ENCODE assay signal across 9 cellular contexts in genomic region chr20:48266571-48266970, GRCh38.
"Had no signal": no experiment of that assay in that cellular context is flagged by ENCODE, and none has a peak within 500 bp of the region (broad histone marks: within the 10 kb centered on the region; RNA-seq: fewer than 3 reads in every experiment).

No MANE protein-coding gene starts in this region.

- H3K36me3 ChIP-seq: HAP-1 had no signal

- H3K4me1 ChIP-seq: HAP-1 had no signal

- H3K4me3 ChIP-seq: GM23248, HAP-1 had no signal

- H3K4me3 Mint-ChIP-seq: HFFc6, IgD-negative memory B cell had no signal

- H3K27ac Mint-ChIP-seq: HFFc6, IgD-negative memory B cell had no signal

- H3K9me3 Mint-ChIP-seq: HFFc6 had no signal

- H3K4me1 Mint-ChIP-seq: IgD-negative memory B cell had no signal

- H3K9me3 ChIP-seq: HAP-1 had no signal

- H2AFZ ChIP-seq: GM23248 had no signal

- ATAC-seq: HCT116, HepG2 had no signal

- H3K27ac ChIP-seq: GM23248 had no signal

- DNase-seq: GM23248, GOT3, H7, HFFc6, KBM-7 had no signal

- H3K9ac ChIP-seq: GM23248 had no signal
